ENCODE assay signal across 8 cellular contexts in genomic region chr2:119245841-119246230, GRCh38.
"Had no signal": no experiment of that assay in that cellular context is flagged by ENCODE, and none has a peak within 500 bp of the region (broad histone marks: within the 10 kb centered on the region; RNA-seq: fewer than 3 reads in every experiment).

No MANE protein-coding gene starts in this region.

- H3K27ac ChIP-seq: HL-60, KMS-11 had no signal

- FAIRE-seq: HepG2, HTR-8/SVneo had no signal

- H3K36me3 Mint-ChIP-seq: IgD-negative memory B cell had no signal

- H3K27ac Mint-ChIP-seq: IgD-negative memory B cell had no signal

- ATAC-seq: HepG2 had no signal

- H3K4me2 ChIP-seq: KMS-11 had no signal

- DNase-seq: IMR-90, KBM-7, KG1 had no signal

- H3K9ac ChIP-seq: KMS-11 had no signal

- H3K27me3 Mint-ChIP-seq: IgD-negative memory B cell had no signal

- H3K4me3 Mint-ChIP-seq: IgD-negative memory B cell had no signal
